Comparison of ENCODE assay signal across 1 cellular context in the genomic region with DNA sequence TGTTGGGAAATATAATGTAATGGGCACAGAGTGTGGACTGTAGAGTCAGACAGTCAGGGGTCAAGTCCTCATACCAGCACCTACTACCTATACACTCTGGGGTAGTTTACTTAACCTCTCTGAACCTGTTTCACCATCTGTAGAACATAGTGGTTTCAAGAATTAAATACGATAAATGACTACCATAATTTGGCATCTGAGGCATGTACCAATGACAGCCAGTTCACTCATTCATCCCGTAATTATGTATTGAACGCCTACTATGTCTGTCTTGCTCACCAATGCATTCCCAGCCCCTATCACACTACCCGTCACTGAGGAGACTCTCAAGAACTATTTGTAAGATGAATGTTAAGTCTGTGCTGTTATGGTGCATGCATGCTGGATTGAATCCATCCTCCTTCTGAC.
TF ChIP-seq lines count a peak whose summit lies in the region.

No MANE protein-coding gene starts in this region.

TF ChIP-seq in HepG2, 621 proteins besides CTCF, POLR2A, EP300 and RAD21 (continues in another document):
- TF ChIP-seq ZNF713 (CRISPR knock-in tag; IDR thresholded peaks at IDR 0.05) (no peak), SOX6 (IDR thresholded peaks at IDR 0.05) (no peak), SOX6 (CRISPR knock-in tag; IDR thresholded peaks at IDR 0.05) (no peak), NR2F6 (IDR thresholded peaks at IDR 0.05) (peak; percentile 94), NR2F6 (CRISPR knock-in tag; IDR thresholded peaks at IDR 0.05) (peak; percentile 97), FOXA3 (CRISPR knock-in tag; IDR thresholded peaks at IDR 0.05) (peak; percentile 86), ATF7 (IDR thresholded peaks at IDR 0.05) (no peak), ATF7 (CRISPR knock-in tag; IDR thresholded peaks at IDR 0.05) (no peak), JUNB (CRISPR knock-in tag; IDR thresholded peaks at IDR 0.05; ENCODE audit: borderline replicate concordance) (peak; percentile 78; the same call in 1 of the 2 replicates), HDAC2 (CRISPR knock-in tag; IDR thresholded peaks at IDR 0.05) (peak; percentile 78), ZNF350 (CRISPR knock-in tag; IDR thresholded peaks at IDR 0.05; ENCODE audit: borderline replicate concordance, low read depth) (no peak), GPN1 (CRISPR knock-in tag; IDR thresholded peaks at IDR 0.05; ENCODE audit: borderline replicate concordance) (no peak), SAFB2 (CRISPR knock-in tag; IDR thresholded peaks at IDR 0.05; ENCODE audit: borderline replicate concordance, low read depth) (no peak), ZNF335 (CRISPR knock-in tag; IDR thresholded peaks at IDR 0.05) (no peak), SKI (IDR thresholded peaks at IDR 0.05; ENCODE audit: partially characterized antibody) (peak; percentile 97), KDM6A (CRISPR knock-in tag; IDR thresholded peaks at IDR 0.05; ENCODE audit: low read depth) (no peak; the same call in 1 of the 2 replicates), ZBTB49 (CRISPR knock-in tag; IDR thresholded peaks at IDR 0.05; ENCODE audit: borderline replicate concordance) (no peak), ZNF383 (CRISPR knock-in tag; IDR thresholded peaks at IDR 0.05; ENCODE audit: borderline replicate concordance) (no peak), ZNF207 (IDR thresholded peaks at IDR 0.05; ENCODE audit: borderline replicate concordance) (no peak), GMEB2 (CRISPR knock-in tag; IDR thresholded peaks at IDR 0.05; ENCODE audit: low read depth) (no peak), ZSCAN21 (CRISPR knock-in tag; IDR thresholded peaks at IDR 0.05; ENCODE audit: borderline replicate concordance) (no peak), CEBPB (IDR thresholded peaks at IDR 0.05; ENCODE audit: borderline replicate concordance, low read depth, low read length) (peak; percentile 49; the same call in 1 of the 2 replicates), ZNF83 (CRISPR knock-in tag; IDR thresholded peaks at IDR 0.05; ENCODE audit: borderline replicate concordance) (no peak), ZFP1 (CRISPR knock-in tag; IDR thresholded peaks at IDR 0.05) (no peak), HMG20A (CRISPR knock-in tag; IDR thresholded peaks at IDR 0.05; ENCODE audit: borderline replicate concordance) (peak; percentile 87; the same call in 1 of the 2 replicates), ZNF234 (CRISPR knock-in tag; conservative IDR thresholded peaks at IDR 0.05) (no peak), ZBTB33 (CRISPR knock-in tag; IDR thresholded peaks at IDR 0.05) (no peak), HNF1B (CRISPR knock-in tag; IDR thresholded peaks at IDR 0.05) (no peak), ZNF326 (CRISPR knock-in tag; IDR thresholded peaks at IDR 0.05; ENCODE audit: borderline replicate concordance) (no peak), MBD4 (IDR thresholded peaks at IDR 0.05; ENCODE audit: borderline replicate concordance, low read length) (no peak), ZFP90 (CRISPR knock-in tag; IDR thresholded peaks at IDR 0.05; ENCODE audit: borderline replicate concordance) (0 out of 2 replicates have a peak, but pooled peaks have one; percentile 0), ZNF354B (CRISPR knock-in tag; IDR thresholded peaks at IDR 0.05) (no peak), HDAC6 (IDR thresholded peaks at IDR 0.05; ENCODE audit: low read depth, low read length) (no peak), SOX13 (IDR thresholded peaks at IDR 0.05) (0 out of 2 replicates have a peak, but pooled peaks have one; percentile 31), SOX13 (CRISPR knock-in tag; conservative IDR thresholded peaks at IDR 0.05 in 1 of 2, IDR thresholded peaks at IDR 0.05 in 1 of 2) (peak in 1 of 2 experiments; percentile 81; a peak in 2 of 4 replicates), MTA1 (CRISPR knock-in tag; IDR thresholded peaks at IDR 0.05; ENCODE audit: borderline replicate concordance) (no peak), SP140L (CRISPR knock-in tag; IDR thresholded peaks at IDR 0.05; ENCODE audit: borderline replicate concordance) (no peak), ZNF256 (CRISPR knock-in tag; conservative IDR thresholded peaks at IDR 0.05) (no peak), FOXJ3 (CRISPR knock-in tag; IDR thresholded peaks at IDR 0.05; ENCODE audit: borderline replicate concordance) (no peak), ZNF619 (CRISPR knock-in tag; IDR thresholded peaks at IDR 0.05) (no peak), SP1 (IDR thresholded peaks at IDR 0.05) (no peak), SP1 (CRISPR knock-in tag; IDR thresholded peaks at IDR 0.05) (no peak), ZNF235 (CRISPR knock-in tag; IDR thresholded peaks at IDR 0.05; ENCODE audit: borderline replicate concordance) (no peak), KLF9 (CRISPR knock-in tag; IDR thresholded peaks at IDR 0.05; ENCODE audit: low read depth) (no peak)
- TF ChIP-seq, protein P1, sequence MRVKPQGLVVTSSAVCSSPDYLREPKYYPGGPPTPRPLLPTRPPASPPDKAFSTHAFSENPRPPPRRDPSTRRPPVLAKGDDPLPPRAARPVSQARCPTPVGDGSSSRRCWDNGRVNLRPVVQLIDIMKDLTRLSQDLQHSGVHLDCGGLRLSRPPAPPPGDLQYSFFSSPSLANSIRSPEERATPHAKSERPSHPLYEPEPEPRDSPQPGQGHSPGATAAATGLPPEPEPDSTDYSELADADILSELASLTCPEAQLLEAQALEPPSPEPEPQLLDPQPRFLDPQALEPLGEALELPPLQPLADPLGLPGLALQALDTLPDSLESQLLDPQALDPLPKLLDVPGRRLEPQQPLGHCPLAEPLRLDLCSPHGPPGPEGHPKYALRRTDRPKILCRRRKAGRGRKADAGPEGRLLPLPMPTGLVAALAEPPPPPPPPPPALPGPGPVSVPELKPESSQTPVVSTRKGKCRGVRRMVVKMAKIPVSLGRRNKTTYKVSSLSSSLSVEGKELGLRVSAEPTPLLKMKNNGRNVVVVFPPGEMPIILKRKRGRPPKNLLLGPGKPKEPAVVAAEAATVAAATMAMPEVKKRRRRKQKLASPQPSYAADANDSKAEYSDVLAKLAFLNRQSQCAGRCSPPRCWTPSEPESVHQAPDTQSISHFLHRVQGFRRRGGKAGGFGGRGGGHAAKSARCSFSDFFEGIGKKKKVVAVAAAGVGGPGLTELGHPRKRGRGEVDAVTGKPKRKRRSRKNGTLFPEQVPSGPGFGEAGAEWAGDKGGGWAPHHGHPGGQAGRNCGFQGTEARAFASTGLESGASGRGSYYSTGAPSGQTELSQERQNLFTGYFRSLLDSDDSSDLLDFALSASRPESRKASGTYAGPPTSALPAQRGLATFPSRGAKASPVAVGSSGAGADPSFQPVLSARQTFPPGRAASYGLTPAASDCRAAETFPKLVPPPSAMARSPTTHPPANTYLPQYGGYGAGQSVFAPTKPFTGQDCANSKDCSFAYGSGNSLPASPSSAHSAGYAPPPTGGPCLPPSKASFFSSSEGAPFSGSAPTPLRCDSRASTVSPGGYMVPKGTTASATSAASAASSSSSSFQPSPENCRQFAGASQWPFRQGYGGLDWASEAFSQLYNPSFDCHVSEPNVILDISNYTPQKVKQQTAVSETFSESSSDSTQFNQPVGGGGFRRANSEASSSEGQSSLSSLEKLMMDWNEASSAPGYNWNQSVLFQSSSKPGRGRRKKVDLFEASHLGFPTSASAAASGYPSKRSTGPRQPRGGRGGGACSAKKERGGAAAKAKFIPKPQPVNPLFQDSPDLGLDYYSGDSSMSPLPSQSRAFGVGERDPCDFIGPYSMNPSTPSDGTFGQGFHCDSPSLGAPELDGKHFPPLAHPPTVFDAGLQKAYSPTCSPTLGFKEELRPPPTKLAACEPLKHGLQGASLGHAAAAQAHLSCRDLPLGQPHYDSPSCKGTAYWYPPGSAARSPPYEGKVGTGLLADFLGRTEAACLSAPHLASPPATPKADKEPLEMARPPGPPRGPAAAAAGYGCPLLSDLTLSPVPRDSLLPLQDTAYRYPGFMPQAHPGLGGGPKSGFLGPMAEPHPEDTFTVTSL (CRISPR knock-in tag; IDR thresholded peaks at IDR 0.05; ENCODE audit: borderline replicate concordance), result no peak
- TF ChIP-seq, protein P2, sequence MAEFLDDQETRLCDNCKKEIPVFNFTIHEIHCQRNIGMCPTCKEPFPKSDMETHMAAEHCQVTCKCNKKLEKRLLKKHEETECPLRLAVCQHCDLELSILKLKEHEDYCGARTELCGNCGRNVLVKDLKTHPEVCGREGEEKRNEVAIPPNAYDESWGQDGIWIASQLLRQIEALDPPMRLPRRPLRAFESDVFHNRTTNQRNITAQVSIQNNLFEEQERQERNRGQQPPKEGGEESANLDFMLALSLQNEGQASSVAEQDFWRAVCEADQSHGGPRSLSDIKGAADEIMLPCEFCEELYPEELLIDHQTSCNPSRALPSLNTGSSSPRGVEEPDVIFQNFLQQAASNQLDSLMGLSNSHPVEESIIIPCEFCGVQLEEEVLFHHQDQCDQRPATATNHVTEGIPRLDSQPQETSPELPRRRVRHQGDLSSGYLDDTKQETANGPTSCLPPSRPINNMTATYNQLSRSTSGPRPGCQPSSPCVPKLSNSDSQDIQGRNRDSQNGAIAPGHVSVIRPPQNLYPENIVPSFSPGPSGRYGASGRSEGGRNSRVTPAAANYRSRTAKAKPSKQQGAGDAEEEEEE (CRISPR knock-in tag; IDR thresholded peaks at IDR 0.05; ENCODE audit: borderline replicate concordance), result no peak
- TF ChIP-seq, protein P3, sequence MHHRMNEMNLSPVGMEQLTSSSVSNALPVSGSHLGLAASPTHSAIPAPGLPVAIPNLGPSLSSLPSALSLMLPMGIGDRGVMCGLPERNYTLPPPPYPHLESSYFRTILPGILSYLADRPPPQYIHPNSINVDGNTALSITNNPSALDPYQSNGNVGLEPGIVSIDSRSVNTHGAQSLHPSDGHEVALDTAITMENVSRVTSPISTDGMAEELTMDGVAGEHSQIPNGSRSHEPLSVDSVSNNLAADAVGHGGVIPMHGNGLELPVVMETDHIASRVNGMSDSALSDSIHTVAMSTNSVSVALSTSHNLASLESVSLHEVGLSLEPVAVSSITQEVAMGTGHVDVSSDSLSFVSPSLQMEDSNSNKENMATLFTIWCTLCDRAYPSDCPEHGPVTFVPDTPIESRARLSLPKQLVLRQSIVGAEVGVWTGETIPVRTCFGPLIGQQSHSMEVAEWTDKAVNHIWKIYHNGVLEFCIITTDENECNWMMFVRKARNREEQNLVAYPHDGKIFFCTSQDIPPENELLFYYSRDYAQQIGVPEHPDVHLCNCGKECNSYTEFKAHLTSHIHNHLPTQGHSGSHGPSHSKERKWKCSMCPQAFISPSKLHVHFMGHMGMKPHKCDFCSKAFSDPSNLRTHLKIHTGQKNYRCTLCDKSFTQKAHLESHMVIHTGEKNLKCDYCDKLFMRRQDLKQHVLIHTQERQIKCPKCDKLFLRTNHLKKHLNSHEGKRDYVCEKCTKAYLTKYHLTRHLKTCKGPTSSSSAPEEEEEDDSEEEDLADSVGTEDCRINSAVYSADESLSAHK (CRISPR knock-in tag; IDR thresholded peaks at IDR 0.05; ENCODE audit: borderline replicate concordance), result no peak
- TF ChIP-seq, protein P4, sequence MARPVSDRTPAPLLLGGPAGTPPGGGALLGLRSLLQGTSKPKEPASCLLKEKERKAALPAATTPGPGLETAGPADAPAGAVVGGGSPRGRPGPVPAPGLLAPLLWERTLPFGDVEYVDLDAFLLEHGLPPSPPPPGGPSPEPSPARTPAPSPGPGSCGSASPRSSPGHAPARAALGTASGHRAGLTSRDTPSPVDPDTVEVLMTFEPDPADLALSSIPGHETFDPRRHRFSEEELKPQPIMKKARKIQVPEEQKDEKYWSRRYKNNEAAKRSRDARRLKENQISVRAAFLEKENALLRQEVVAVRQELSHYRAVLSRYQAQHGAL (CRISPR knock-in tag; IDR thresholded peaks at IDR 0.05; ENCODE audit: not compliant biosample characterization), result no peak
